ENCODE assay signal across 8 cellular contexts in genomic region chr12:100668939-100669536, GRCh38.
DNase-seq lines count a peak whose midpoint lies in the region; ATAC-seq and TF ChIP-seq lines count a peak whose summit lies in the region.

No MANE protein-coding gene starts in this region.

- H3K4me3 ChIP-seq in fibroblast of pulmonary artery (replicated peaks; ENCODE audit: low read depth, low read length), result no peak overlapping the region

- CTCF ChIA-PET in Calu3 (lab: Charles Lee), result no interaction called here

- TF ChIP-seq CTCF in Calu3 (IDR thresholded peaks at IDR 0.05; ENCODE audit: unreplicated experiment), result peak; percentile 91
- TF ChIP-seq CTCF in fibroblast of pulmonary artery (IDR thresholded peaks at IDR 0.05; ENCODE audit: low read length, missing control alignments), result peak; percentile 99

- peaks cover 24% of the 10 kb centered on the region for H3K4me1 Mint-ChIP-seq in Calu3 (ENCODE audit: low read depth, unreplicated experiment)

- no TSS peak for BruUV-seq in Calu3 (replicated peaks; lab: Mats Ljungman, UMichigan)

- peak; percentile 82 for ATAC-seq in GM19395 (IDR thresholded peaks at IDR 0.05; ENCODE audit: unreplicated experiment)
- peak; percentile 83 for ATAC-seq in HG03442 (IDR thresholded peaks at IDR 0.05; ENCODE audit: unreplicated experiment)

- H3K27me3 Mint-ChIP-seq in Calu3 (ENCODE audit: unreplicated experiment), result no peaks in the 10 kb centered on the region

- no peaks in the 10 kb centered on the region for H3K9me3 Mint-ChIP-seq in Calu3 (ENCODE audit: low read depth, unreplicated experiment)

- H3K27ac Mint-ChIP-seq in Calu3 (ENCODE audit: unreplicated experiment), result no peak overlapping the region

- H3K36me3 Mint-ChIP-seq in Calu3 (ENCODE audit: insufficient read depth, unreplicated experiment), result no peaks in the 10 kb centered on the region

- intact Hi-C loops in Calu3 (cut with micrococcal nuclease; ENCODE audit: unreplicated experiment), result loop anchor here (1.0 to 5.0 kb wide), 2 partner anchors 64 to 322 kb away; no protein-coding TSS in a partner anchor

- no peak overlapping the region for H3K4me3 Mint-ChIP-seq in Calu3 (ENCODE audit: low read depth, unreplicated experiment)

- DNase-seq in Calu3, result peak; percentile 92
- DNase-seq in NCI-H460 (ENCODE audit: extremely low read depth, low read depth), result peak; percentile 68
- peak in 2 of 3 experiments; percentile 13 to 30 for DNase-seq in activated CD8-positive, alpha-beta memory T cell treated with anti-CD3 and anti-CD28 coated beads for 48 hours (ENCODE audit: low read depth in 2 of 3, low spot score in 2 of 3)
- peak; percentile 81 for DNase-seq in fibroblast of pulmonary artery (ENCODE audit: low read depth)
- DNase-seq in occipital lobe (lab: John Stamatoyannopoulos, UW), result peak; percentile 18
- no peak for DNase-seq in cerebellar nuclear complex (lab: John Stamatoyannopoulos, UW)

Comparison
In these comparisons a context has a peak if more than half of its experiments do, and no peak if none do; other contexts are left out.
1. DNase-seq: peak in Calu3 (single experiment), NCI-H460 (single experiment), activated CD8-positive, alpha-beta memory T cell treated with anti-CD3 and anti-CD28 coated beads for 48 hours (2 of 3), fibroblast of pulmonary artery (single experiment) and occipital lobe (single experiment); none in cerebellar nuclear complex (0 of 2).